8 cellular contexts compared by ENCODE assay signal in genomic region chr9:137578518-137579258, GRCh38. TPM values are rescaled to one million over a fixed set of nuclear protein-coding genes. Genes with fewer than 3 reads are reported as not detected.
A peak's percentile ranks its signal among the peaks of the same experiment; 100 is the strongest.
DNase-seq lines count a peak whose midpoint lies in the region; ATAC-seq, FAIRE-seq and TF ChIP-seq lines count a peak whose summit lies in the region.

DPH7 (minus strand) TSS chr9:137578925; CDS start chr9:137578777, 148 bp downstream.

- DNase-seq in NCI-H1092 (lab: John Stamatoyannopoulos, UW) (peak; percentile 89), SKM-1 treated with dmso at 0.1 percent for 144 hours (lab: John Stamatoyannopoulos, UW; ENCODE audit: unreplicated experiment) (peak; percentile 89), Right ventricle myocardium inferior (ENCODE audit: missing footprints) (peak; percentile 99), pancreas (peak; percentile 93 to 100 (median 96)), tibial artery (peak; percentile 92 to 95)
- peak; percentile 97 for DNase-seq in activated naive CD8-positive, alpha-beta T cell treated with anti-CD3 and anti-CD28 coated beads for 36 hours

- H3K27ac ChIP-seq in pancreas = peak within 1 kb of the TSS; percentile 28 to 79 (median 59)
- peak within 1 kb of the TSS; percentile 72 to 75 for H3K27ac ChIP-seq in tibial artery

- peaks cover 26% of the 10 kb centered on the region for H3K4me1 Mint-ChIP-seq in activated naive CD8-positive, alpha-beta T cell treated with anti-CD3 and anti-CD28 coated beads for 36 hours

- 2% methylated on average over 64 to 82 of the region's 82 CpGs for WGBS in pancreas, 2 donors

- H3K4me1 ChIP-seq in pancreas = peaks cover 7 to 17% (median 12%) of the 10 kb centered on the region in 3 donors
- peaks cover 0 to 35% (median 19%) of the 10 kb centered on the region in 4 donors for H3K4me1 ChIP-seq in tibial artery

- peak; percentile 94 for ATAC-seq in HG02588 (IDR thresholded peaks at IDR 0.05; ENCODE audit: unreplicated experiment)
- peak; percentile 94 for ATAC-seq in Right ventricle myocardium inferior
- ATAC-seq in pancreas = peak; percentile 97 to 98 (median 98)

- H3K27me3 Mint-ChIP-seq in activated naive CD8-positive, alpha-beta T cell treated with anti-CD3 and anti-CD28 coated beads for 36 hours = no peaks in the 10 kb centered on the region

- peak; percentile 92 to 99 (median 98) for TF ChIP-seq CTCF in pancreas (IDR thresholded peaks at IDR 0.05)
- TF ChIP-seq CTCF in tibial artery (IDR thresholded peaks at IDR 0.05) = peak; percentile 88 to 95

- H3K4me3 ChIP-seq in pancreas = peak within 1 kb of the TSS; percentile 26 to 97 (median 72)
- peak within 1 kb of the TSS; percentile 67 to 79 for H3K4me3 ChIP-seq in tibial artery

- H3K9me3 ChIP-seq in pancreas = no peaks in the 10 kb centered on the region
- H3K9me3 ChIP-seq in tibial artery = no peaks in the 10 kb centered on the region

- H3K36me3 ChIP-seq in pancreas (peaks cover 0 to 23% (median 5%) of the 10 kb centered on the region in 3 donors), tibial artery (peaks cover 26 to 53% (median 47%) of the 10 kb centered on the region in 3 donors)

- H3K4me3 Mint-ChIP-seq in activated naive CD8-positive, alpha-beta T cell treated with anti-CD3 and anti-CD28 coated beads for 36 hours = peak within 1 kb of the TSS; percentile 87

- intact Hi-C loops in Right ventricle myocardium inferior (cut with DNase I) (loop anchor here (2.0 kb wide), 1 partner anchor 26 kb away; the partner anchor contains the start of gene ARRDC1), pancreas (cut with DNase I) (no loop called here), tibial artery (cut with DNase I; ENCODE audit: low total_unique reads) (no loop called here)

- peaks cover 15% of the 10 kb centered on the region for H3K36me3 Mint-ChIP-seq in activated naive CD8-positive, alpha-beta T cell treated with anti-CD3 and anti-CD28 coated beads for 36 hours

- peak within 1 kb of the TSS; percentile 74 for H3K27ac Mint-ChIP-seq in activated naive CD8-positive, alpha-beta T cell treated with anti-CD3 and anti-CD28 coated beads for 36 hours

- H3K27me3 ChIP-seq in pancreas = no peaks in the 10 kb centered on the region
- H3K27me3 ChIP-seq in tibial artery = no peaks in the 10 kb centered on the region

- FAIRE-seq in pancreas (lab: Jason Lieb, UNC) = no peak

- peak; percentile 77 for TF ChIP-seq POLR2A in GM10847 (IDR thresholded peaks at IDR 0.05; ENCODE audit: extremely low read depth, insufficient read length)

- no peaks in the 10 kb centered on the region for H3K9me3 Mint-ChIP-seq in activated naive CD8-positive, alpha-beta T cell treated with anti-CD3 and anti-CD28 coated beads for 36 hours

RNA-seq across cellular contexts. Expression of gene DPH7, which starts in this region (rescaled TPM):
- total RNA-seq in activated naive CD8-positive, alpha-beta T cell treated with anti-CD3 and anti-CD28 coated beads for 36 hours = 10 to 100 TPM; 31.7 to 33.7 TPM
- 17.2 TPM for total RNA-seq in Right ventricle myocardium inferior
- 10 to 100 TPM; 16.7 to 27.4 (median 21.5) TPM for total RNA-seq in pancreas
- 100 to 1,000 TPM; 107 to 174 TPM for polyA plus RNA-seq in pancreas

Comparison
In these comparisons a context has a peak if more than half of its experiments do, and no peak if none do; other contexts are left out.
1. Peak in every context shown above with its lines: DNase-seq, ATAC-seq, H3K4me3 ChIP-seq and H3K27ac ChIP-seq.